Comparison of ENCODE assay signal across 24 cellular contexts in the genomic region with DNA sequence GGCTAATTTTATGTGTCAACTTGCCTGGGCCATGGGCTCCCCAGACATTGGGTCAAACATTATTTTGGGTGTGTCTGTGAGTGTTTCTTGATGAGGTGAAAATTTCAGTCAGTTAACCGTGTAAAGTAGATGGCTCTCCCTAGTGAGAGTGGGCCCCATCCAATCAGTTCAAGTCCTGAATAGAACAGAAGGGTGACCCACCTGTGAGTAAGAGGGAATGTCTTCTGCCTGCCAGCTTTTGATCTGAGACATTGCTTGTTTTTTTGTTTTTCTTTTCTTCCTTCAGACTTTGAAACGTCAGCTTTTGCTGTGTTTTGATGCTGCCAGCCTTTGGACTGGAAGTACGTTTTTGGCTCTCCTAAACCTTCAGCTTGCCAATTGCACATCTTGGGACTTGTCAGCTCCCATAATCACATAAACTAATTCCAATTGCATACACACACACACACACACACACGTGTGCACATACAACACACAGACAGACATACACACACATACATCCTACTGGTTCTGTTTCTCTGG.
"Had no signal": no experiment of that assay in that cellular context is flagged by ENCODE, and none has a peak within 500 bp of the region (broad histone marks: within the 10 kb centered on the region; RNA-seq: fewer than 3 reads in every experiment).

No MANE protein-coding gene starts in this region.

- H3K27ac ChIP-seq: gastrocnemius medialis, heart right ventricle, neutrophil, psoas muscle, right lobe of liver, spleen, testis, tibial nerve, upper lobe of right lung, vagina had no signal

- H3K27me3 ChIP-seq: gastrocnemius medialis, heart right ventricle, neutrophil, right lobe of liver, spleen, testis, tibial nerve, upper lobe of right lung, vagina had no signal

- H3K27ac Mint-ChIP-seq: dendritic cell treated with granulocyte-macrophage colony-stimulating factor and Interleukin-4, amounts not matched to agents 40 ng/mL and 50 ng/mL, for 4 days; effector memory CD8-positive, alpha-beta T cell; naive thymus-derived CD8-positive, alpha-beta T cell; stimulated activated naive B cell treated with anti-CD40 and anti-IgM and Interleukin-4, amounts not matched to agents 10 μg/mL and 1 μg/mL and 100 μg/mL, for 72 hours; stimulated activated naive CD8-positive, alpha-beta T cell treated with anti-CD3 and anti-CD28 coated beads, Interleukin-15, amount 100 ng/mL, for 72 hours had no signal

- H3K4me1 Mint-ChIP-seq: naive thymus-derived CD8-positive, alpha-beta T cell; stimulated activated naive B cell treated with anti-CD40 and anti-IgM and Interleukin-4, amounts not matched to agents 10 μg/mL and 1 μg/mL and 100 μg/mL, for 72 hours; stimulated activated naive CD8-positive, alpha-beta T cell treated with anti-CD3 and anti-CD28 coated beads, Interleukin-15, amount 100 ng/mL, for 72 hours had no signal

- H3K4me3 ChIP-seq: gastrocnemius medialis, heart right ventricle, mucosa of descending colon, psoas muscle, right lobe of liver, spleen, testis, tibial nerve, upper lobe of right lung, vagina had no signal

- FAIRE-seq: islet of Langerhans had no signal

- H3K4me1 ChIP-seq: psoas muscle, right lobe of liver, spleen, testis, tibial nerve, upper lobe of right lung, vagina had no signal

- H3K9me3 ChIP-seq: gastrocnemius medialis, heart right ventricle, mucosa of descending colon, neutrophil, psoas muscle, right lobe of liver, testis, tibial nerve, upper lobe of right lung, vagina had no signal

- H3K36me3 ChIP-seq: gastrocnemius medialis, heart right ventricle, neutrophil, right lobe of liver, spleen, tibial nerve, upper lobe of right lung, vagina had no signal

- H3K4me3 Mint-ChIP-seq: dendritic cell treated with granulocyte-macrophage colony-stimulating factor and Interleukin-4, amounts not matched to agents 40 ng/mL and 50 ng/mL, for 4 days; effector memory CD8-positive, alpha-beta T cell; naive thymus-derived CD8-positive, alpha-beta T cell; stimulated activated naive B cell treated with anti-CD40 and anti-IgM and Interleukin-4, amounts not matched to agents 10 μg/mL and 1 μg/mL and 100 μg/mL, for 72 hours; stimulated activated naive CD8-positive, alpha-beta T cell treated with anti-CD3 and anti-CD28 coated beads, Interleukin-15, amount 100 ng/mL, for 72 hours had no signal

- DNase-seq: effector memory CD8-positive, alpha-beta T cell; erythroblast; gastrocnemius medialis; heart right ventricle; hypothalamus; kidney glomerular epithelial cell; mucosa of descending colon; naive thymus-derived CD8-positive, alpha-beta T cell; psoas muscle; retina; right lobe of liver; spleen; stimulated activated CD4-positive, alpha-beta T cell treated with anti-CD3 and anti-CD28 coated beads, Interleukin-15, amount 100 ng/mL, for 24 hours; stimulated activated CD4-positive, alpha-beta T cell treated with anti-CD3 and anti-CD28 coated beads, Interleukin-1b, Interleukin-23, amount 100 ng/mL, for 48 hours; stimulated activated CD4-positive, alpha-beta T cell treated with anti-CD3 and anti-CD28 coated beads, Interleukin-4, amount 100 ng/mL, for 24 hours; stimulated activated naive B cell treated with anti-CD40 and anti-IgM and Interleukin-4, amounts not matched to agents 10 μg/mL and 1 μg/mL and 100 μg/mL, for 72 hours; stimulated activated naive CD8-positive, alpha-beta T cell treated with anti-CD3 and anti-CD28 coated beads, Interleukin-15, amount 100 ng/mL, for 72 hours; testis; upper lobe of right lung had no signal

- H3K36me3 Mint-ChIP-seq: naive thymus-derived CD8-positive, alpha-beta T cell; stimulated activated naive B cell treated with anti-CD40 and anti-IgM and Interleukin-4, amounts not matched to agents 10 μg/mL and 1 μg/mL and 100 μg/mL, for 72 hours had no signal

- H3K27me3 Mint-ChIP-seq: dendritic cell treated with granulocyte-macrophage colony-stimulating factor and Interleukin-4, amounts not matched to agents 40 ng/mL and 50 ng/mL, for 4 days; effector memory CD8-positive, alpha-beta T cell; naive thymus-derived CD8-positive, alpha-beta T cell; stimulated activated naive B cell treated with anti-CD40 and anti-IgM and Interleukin-4, amounts not matched to agents 10 μg/mL and 1 μg/mL and 100 μg/mL, for 72 hours; stimulated activated naive CD8-positive, alpha-beta T cell treated with anti-CD3 and anti-CD28 coated beads, Interleukin-15, amount 100 ng/mL, for 72 hours had no signal

- ATAC-seq: effector memory CD8-positive, alpha-beta T cell; gastrocnemius medialis; heart right ventricle; mucosa of descending colon; naive thymus-derived CD8-positive, alpha-beta T cell; psoas muscle; right lobe of liver; stimulated activated naive B cell treated with anti-CD40 and anti-IgM and Interleukin-4, amounts not matched to agents 10 μg/mL and 1 μg/mL and 100 μg/mL, for 72 hours; stimulated activated naive CD8-positive, alpha-beta T cell treated with anti-CD3 and anti-CD28 coated beads, Interleukin-15, amount 100 ng/mL, for 72 hours; upper lobe of right lung had no signal
